ENCODE assay signal across 28 cellular contexts in genomic region chr5:72122619-72123018, GRCh38. TPM values are rescaled to one million over a fixed set of nuclear protein-coding genes. Genes with fewer than 3 reads are reported as not detected.
DNase-seq lines count a peak whose midpoint lies in the region; ATAC-seq and TF ChIP-seq lines count a peak whose summit lies in the region.
"Had no signal": no experiment of that assay in that cellular context is flagged by ENCODE, and none has a peak within 500 bp of the region (broad histone marks: within the 10 kb centered on the region; RNA-seq: fewer than 3 reads in every experiment).

No MANE protein-coding gene starts in this region.

- H3K9me3 ChIP-seq in Karpas-422 (ENCODE audit: low read length), result no peaks in the 10 kb centered on the region
- H3K9me3 ChIP-seq: gastrocnemius medialis, neutrophil, SJSA1, suprapubic skin had no signal

- H3K4me1 ChIP-seq in Karpas-422 (ENCODE audit: low read length), result no peaks in the 10 kb centered on the region

- H3K4me2 ChIP-seq in Karpas-422 (ENCODE audit: low read depth, low read length, poor library complexity, severe bottlenecking), result no peak overlapping the region

- H2AFZ ChIP-seq in Karpas-422 (ENCODE audit: low read length), result no peak overlapping the region

- H3K79me2 ChIP-seq in Karpas-422 (ENCODE audit: low read length), result no peaks in the 10 kb centered on the region

- peak; percentile 16; the same call in 1 of the 2 replicates for ATAC-seq in WTC11
- ATAC-seq: activated naive CD4-positive, alpha-beta T cell treated with anti-CD3 and anti-CD28 coated beads, Interleukin-2, amount 50 U/mL, for 72 hours; gastrocnemius medialis; left lobe of liver; sciatic nerve had no signal

- H3K27me3 Mint-ChIP-seq in WTC11 (ENCODE audit: low read depth) (no peaks in the 10 kb centered on the region), neural crest cell (ENCODE audit: low read depth) (no peaks in the 10 kb centered on the region)
- H3K27me3 Mint-ChIP-seq: progenitor cell of endocrine pancreas had no signal

- no peaks in the 10 kb centered on the region for H3K27me3 ChIP-seq in H7 (ENCODE audit: control insufficient read depth, insufficient read depth, low read length)
- no peaks in the 10 kb centered on the region for H3K27me3 ChIP-seq in Karpas-422 (ENCODE audit: low read length)
- H3K27me3 ChIP-seq: gastrocnemius medialis, SJSA1, suprapubic skin had no signal

- H3K4me3 ChIP-seq in H7 (ENCODE audit: insufficient read depth, low read depth, low read length), result no peak overlapping the region
- H3K4me3 ChIP-seq in Karpas-422 (ENCODE audit: low read length), result no peak overlapping the region
- H3K4me3 ChIP-seq: gastrocnemius medialis, SJSA1, suprapubic skin had no signal

- no peaks in the 10 kb centered on the region; the same call in 1 of the 2 replicates for H3K36me3 ChIP-seq in H7 (replicated peaks; ENCODE audit: control insufficient read depth, insufficient read depth, low read length)
- H3K36me3 ChIP-seq in Karpas-422 (ENCODE audit: insufficient read depth, low read length), result no peaks in the 10 kb centered on the region
- H3K36me3 ChIP-seq: gastrocnemius medialis, neutrophil had no signal

- H3K4me3 Mint-ChIP-seq in WTC11 (peak overlapping the region; percentile 52; the same call in 1 of the 2 replicates), neural crest cell (peak overlapping the region; percentile 71)
- H3K4me3 Mint-ChIP-seq: activated CD4-positive, alpha-beta memory T cell treated with anti-CD3 and anti-CD28 coated beads, Interleukin-2, amount 10 ng/mL, durations not matched to agents 7 days and 5 days; dendritic cell treated with granulocyte-macrophage colony-stimulating factor and Interleukin-4, amounts not matched to agents 40 ng/mL and 50 ng/mL, for 4 days; memory B cell; stimulated activated memory B cell treated with anti-CD40 and anti-IgM and Interleukin-4, amounts not matched to agents 10 μg/mL and 1 μg/mL and 100 μg/mL, for 72 hours had no signal

- H3K27ac Mint-ChIP-seq in WTC11 (peak overlapping the region; percentile 96), neural crest cell (ENCODE audit: unreplicated experiment) (no peak overlapping the region)
- H3K27ac Mint-ChIP-seq: activated CD4-positive, alpha-beta memory T cell treated with anti-CD3 and anti-CD28 coated beads, Interleukin-2, amount 10 ng/mL, durations not matched to agents 7 days and 5 days; activated naive CD4-positive, alpha-beta T cell treated with anti-CD3 and anti-CD28 coated beads, Interleukin-2, amount 50 U/mL, for 72 hours; activated T-helper 2 cell treated with anti-CD3 and anti-CD28 coated beads, Interferon-gamma antibody, Interleukin-2, Interleukin-4, amounts not matched to agents 10 μg/mL and 5 μg/mL and 100 μg/mL, durations not matched to agents 14 hours and 24 hours and 36 hours; dendritic cell treated with granulocyte-macrophage colony-stimulating factor and Interleukin-4, amounts not matched to agents 40 ng/mL and 50 ng/mL, for 4 days; memory B cell; progenitor cell of endocrine pancreas; stimulated activated memory B cell treated with anti-CD40 and anti-IgM and Interleukin-4, amounts not matched to agents 10 μg/mL and 1 μg/mL and 100 μg/mL, for 72 hours had no signal

- no peaks in the 10 kb centered on the region for H4K20me1 ChIP-seq in Karpas-422 (ENCODE audit: insufficient read depth, low read depth, low read length)

- H3K9me2 ChIP-seq in Karpas-422 (replicated peaks; ENCODE audit: insufficient read depth, low read length), result no peaks in the 10 kb centered on the region

- H3K27ac ChIP-seq in Karpas-422 (ENCODE audit: low read length), result no peak overlapping the region
- H3K27ac ChIP-seq: gastrocnemius medialis, neutrophil, SJSA1, suprapubic skin had no signal

- H3K4me1 Mint-ChIP-seq in WTC11 (peaks cover 65% of the 10 kb centered on the region), neural crest cell (peaks cover 56% of the 10 kb centered on the region)
- H3K4me1 Mint-ChIP-seq: activated CD4-positive, alpha-beta memory T cell treated with anti-CD3 and anti-CD28 coated beads, Interleukin-2, amount 10 ng/mL, durations not matched to agents 7 days and 5 days; memory B cell; stimulated activated memory B cell treated with anti-CD40 and anti-IgM and Interleukin-4, amounts not matched to agents 10 μg/mL and 1 μg/mL and 100 μg/mL, for 72 hours had no signal

- TF ChIP-seq CTCF in WTC11 (IDR thresholded peaks at IDR 0.05), result no peak
- no peak for TF ChIP-seq CTCF in neural crest cell (conservative IDR thresholded peaks at IDR 0.05)

- POLR2A ChIA-PET in WTC11 (lab: Charles Lee), result interaction anchor here (1.0 kb wide), 1 partner anchor 14 kb away, joined by 3 read pairs; no protein-coding TSS in a partner anchor

- peaks cover 17% of the 10 kb centered on the region for H3K36me3 Mint-ChIP-seq in WTC11
- peaks cover 16% of the 10 kb centered on the region for H3K36me3 Mint-ChIP-seq in neural crest cell (ENCODE audit: low read depth)
- H3K36me3 Mint-ChIP-seq: activated naive CD4-positive, alpha-beta T cell treated with anti-CD3 and anti-CD28 coated beads, Interleukin-2, amount 50 U/mL, for 72 hours; memory B cell; stimulated activated memory B cell treated with anti-CD40 and anti-IgM and Interleukin-4, amounts not matched to agents 10 μg/mL and 1 μg/mL and 100 μg/mL, for 72 hours had no signal

- peak; percentile 15 for DNase-seq in H7
- peak; percentile 23 for DNase-seq in Karpas-422
- no peak for DNase-seq in WTC11 (ENCODE audit: low spot score)
- DNase-seq in neural crest cell (ENCODE audit: low read depth, low spot score), result no peak
- DNase-seq in HUDEP-2 (lab: John Stamatoyannopoulos, UW; ENCODE audit: unreplicated experiment in 76 of 76), result no peak
- DNase-seq in COR-L47 (lab: John Stamatoyannopoulos, UW), result no peak
- no peak for DNase-seq in GF-D8 (lab: John Stamatoyannopoulos, UW)
- DNase-seq: activated CD4-positive, alpha-beta memory T cell treated with anti-CD3 and anti-CD28 coated beads, Interleukin-2, amount 10 ng/mL, durations not matched to agents 7 days and 5 days; activated CD4-positive, CD25-positive, alpha-beta regulatory T cell treated with anti-CD3 and anti-CD28 coated beads, Interleukin-2, amount 50 U/mL, for 72 hours; gastrocnemius medialis; hippocampal formation; NCI-H1048; NCI-H2171 treated with DMSO at 0.1 percent for 48 hours; NCI-H526 treated with DMSO at 0.1 percent for 48 hours; stimulated activated CD4-positive, alpha-beta T cell treated with anti-CD3 and anti-CD28 coated beads, Interleukin-12 subunit alpha, Interleukin-12 subunit beta, amount 100 ng/mL, for 4 hours; stimulated activated CD4-positive, alpha-beta T cell treated with anti-CD3 and anti-CD28 coated beads, Interleukin-4, amount 100 ng/mL, for 4 hours; T-helper 1 cell had no signal

- H3K9me3 Mint-ChIP-seq in WTC11, result peaks cover 7% of the 10 kb centered on the region
- H3K9me3 Mint-ChIP-seq in neural crest cell, result no peaks in the 10 kb centered on the region
- H3K9me3 Mint-ChIP-seq: activated CD4-positive, alpha-beta memory T cell treated with anti-CD3 and anti-CD28 coated beads, Interleukin-2, amount 10 ng/mL, durations not matched to agents 7 days and 5 days; activated naive CD4-positive, alpha-beta T cell treated with anti-CD3 and anti-CD28 coated beads, Interleukin-2, amount 50 U/mL, for 72 hours; activated T-helper 2 cell treated with anti-CD3 and anti-CD28 coated beads, Interferon-gamma antibody, Interleukin-2, Interleukin-4, amounts not matched to agents 10 μg/mL and 5 μg/mL and 100 μg/mL, durations not matched to agents 14 hours and 24 hours and 36 hours; dendritic cell treated with granulocyte-macrophage colony-stimulating factor and Interleukin-4, amounts not matched to agents 40 ng/mL and 50 ng/mL, for 4 days; stimulated activated memory B cell treated with anti-CD40 and anti-IgM and Interleukin-4, amounts not matched to agents 10 μg/mL and 1 μg/mL and 100 μg/mL, for 72 hours had no signal

- no peak overlapping the region for H3K9ac ChIP-seq in Karpas-422 (ENCODE audit: low read length)

- CTCF ChIA-PET in WTC11 (lab: Charles Lee), result interaction anchor here (0.5 kb wide), 1 partner anchor 188 kb away, joined by 3 read pairs; no protein-coding TSS in a partner anchor

TF ChIP-seq in WTC11, 78 proteins besides CTCF, POLR2A, EP300 and RAD21 (continues in another document):
- TF ChIP-seq CREB1 (CRISPR knock-in tag; IDR thresholded peaks at IDR 0.05) (no peak), IRF1 (CRISPR knock-in tag; IDR thresholded peaks at IDR 0.05) (no peak), CREM (CRISPR knock-in tag; IDR thresholded peaks at IDR 0.05) (no peak), FOXP1 (CRISPR knock-in tag; IDR thresholded peaks at IDR 0.05; ENCODE audit: borderline replicate concordance) (no peak), RELA (CRISPR knock-in tag; IDR thresholded peaks at IDR 0.05; ENCODE audit: borderline replicate concordance) (no peak), TEAD1 (CRISPR knock-in tag; IDR thresholded peaks at IDR 0.05) (no peak), GTF2I (CRISPR knock-in tag; conservative IDR thresholded peaks at IDR 0.05) (no peak)
- TF ChIP-seq, protein P1, sequence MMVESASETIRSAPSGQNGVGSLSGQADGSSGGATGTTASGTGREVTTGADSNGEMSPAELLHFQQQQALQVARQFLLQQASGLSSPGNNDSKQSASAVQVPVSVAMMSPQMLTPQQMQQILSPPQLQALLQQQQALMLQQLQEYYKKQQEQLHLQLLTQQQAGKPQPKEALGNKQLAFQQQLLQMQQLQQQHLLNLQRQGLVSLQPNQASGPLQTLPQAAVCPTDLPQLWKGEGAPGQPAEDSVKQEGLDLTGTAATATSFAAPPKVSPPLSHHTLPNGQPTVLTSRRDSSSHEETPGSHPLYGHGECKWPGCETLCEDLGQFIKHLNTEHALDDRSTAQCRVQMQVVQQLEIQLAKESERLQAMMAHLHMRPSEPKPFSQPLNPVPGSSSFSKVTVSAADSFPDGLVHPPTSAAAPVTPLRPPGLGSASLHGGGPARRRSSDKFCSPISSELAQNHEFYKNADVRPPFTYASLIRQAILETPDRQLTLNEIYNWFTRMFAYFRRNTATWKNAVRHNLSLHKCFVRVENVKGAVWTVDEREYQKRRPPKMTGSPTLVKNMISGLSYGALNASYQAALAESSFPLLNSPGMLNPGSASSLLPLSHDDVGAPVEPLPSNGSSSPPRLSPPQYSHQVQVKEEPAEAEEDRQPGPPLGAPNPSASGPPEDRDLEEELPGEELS (CRISPR knock-in tag; IDR thresholded peaks at IDR 0.05), result no peak

RNA-seq across cellular contexts. Expression of gene MAP1B, which starts 15.3 kb away (rescaled TPM):
- 31.1 and 41.4 TPM in 2 replicates for total RNA-seq in H7 (2014; rRNA removed; shearing (Covaris generic))
- not detected in 2 replicates for total RNA-seq in Karpas-422 (2014; rRNA removed; shearing (Covaris generic); ENCODE audit: low replicate concordance)
- total RNA-seq in WTC11 (2021) (65.4 to 95.0 TPM (median 65.7 TPM) in 3 replicates), neural crest cell (256 and 266 TPM in 2 replicates)

Comparison
In these comparisons a context has a peak if more than half of its experiments do, and no peak if none do; other contexts are left out.
1. DNase-seq: peak in H7 (single experiment) and Karpas-422 (single experiment); none in WTC11 (single experiment), neural crest cell (single experiment), HUDEP-2 (0 of 76), COR-L47 (single experiment) and GF-D8 (single experiment).
2. RNA of gene MAP1B, which starts 15.3 kb away (total RNA-seq): 256 to 266 TPM in neural crest cell, 65.4 to 95.0 TPM in WTC11 and 31.1 to 41.4 TPM in H7; not detected in Karpas-422; every median in the first group is over 10 times any median in the second.